Comparison of ENCODE assay signal across 8 cellular contexts in the genomic region with DNA sequence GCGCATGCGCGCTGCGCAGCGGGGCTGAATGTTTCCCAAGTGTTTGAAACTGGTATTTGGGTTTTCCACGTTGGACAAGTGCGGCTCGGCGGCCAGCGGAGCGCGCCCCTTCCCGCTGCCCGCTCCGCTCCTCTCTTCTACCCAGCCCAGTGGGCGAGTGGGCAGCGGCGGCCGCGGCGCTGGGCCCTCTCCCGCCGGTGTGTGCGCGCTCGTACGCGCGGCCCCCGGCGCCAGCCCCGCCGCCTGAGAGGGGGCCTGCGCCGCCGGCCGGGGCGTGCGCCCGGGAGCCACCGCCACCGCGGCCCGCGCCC. TPM values are rescaled to one million over a fixed set of nuclear protein-coding genes. Genes with fewer than 3 reads are reported as not detected.
DNase-seq lines count a peak whose midpoint lies in the region; ATAC-seq and TF ChIP-seq lines count a peak whose summit lies in the region.

TSS of gene ING1 (plus strand) at position 59 of the 311 bp plus-strand sequence. CDS start 450 bp downstream, outside the sequence.

- H3K36me3 ChIP-seq in OCI-LY1 (ENCODE audit: insufficient read depth, low read length) (no peaks in the 10 kb centered on the region; the same call in 1 of the 2 replicates), osteoblast (ENCODE audit: insufficient read depth, low read length) (no peaks in the 10 kb centered on the region)

- H4K20me1 ChIP-seq in OCI-LY1 (ENCODE audit: insufficient read depth, low read length) (peaks cover 8% of the 10 kb centered on the region; the same call in 1 of the 2 replicates), osteoblast (ENCODE audit: insufficient read depth, low read length) (peaks cover 12% of the 10 kb centered on the region)

- peak within 1 kb of the TSS; percentile 88 for H3K9ac ChIP-seq in OCI-LY1 (ENCODE audit: low read length)

- no peaks in the 10 kb centered on the region for H3K9me2 ChIP-seq in OCI-LY1 (ENCODE audit: low read depth, low read length)

- H3K4me2 ChIP-seq in OCI-LY1 (ENCODE audit: low read length) (peak within 1 kb of the TSS; percentile 86), osteoblast (ENCODE audit: insufficient read depth, low read length) (peak within 1 kb of the TSS; percentile 99)

- ATAC-seq in GM18868 (IDR thresholded peaks at IDR 0.05; ENCODE audit: unreplicated experiment): no peak
- ATAC-seq in HG03378 (IDR thresholded peaks at IDR 0.05; ENCODE audit: unreplicated experiment): no peak

- H3K4me1 ChIP-seq in OCI-LY1 (ENCODE audit: insufficient read depth, low read length, severe bottlenecking) (peaks cover 32% of the 10 kb centered on the region), osteoblast (ENCODE audit: insufficient read depth, low read length) (peaks cover 20% of the 10 kb centered on the region)

- peak; percentile 21 for DNase-seq in Caki2 (ENCODE audit: low read depth)
- DNase-seq in epithelial cell of esophagus (ENCODE audit: low read depth): no peak
- no peak for DNase-seq in osteoblast (ENCODE audit: insufficient read length, low spot score, missing footprints)
- DNase-seq in DMS79 (lab: John Stamatoyannopoulos, UW): no peak
- DNase-seq in activated CD4-positive, alpha-beta T cell treated with anti-CD3 and anti-CD28 coated beads for 4 hours: no peak

- in situ Hi-C loops in Caki2 (cut with HindIII; ENCODE audit: low pct_unique_long_range_greater_than_20kb, low sequenced_read_pairs): no loop called here

- H3K27ac ChIP-seq in OCI-LY1 (ENCODE audit: low read depth, low read length, poor library complexity, severe bottlenecking) (peak within 1 kb of the TSS; percentile 96), osteoblast (ENCODE audit: low read depth, low read length) (peak within 1 kb of the TSS; percentile 99)

- H3K4me3 ChIP-seq in OCI-LY1 (ENCODE audit: low read depth, low read length, poor library complexity, severe bottlenecking) (peak within 1 kb of the TSS; percentile 78), epithelial cell of esophagus (ENCODE audit: low read length) (peak within 1 kb of the TSS; percentile 90), osteoblast (ENCODE audit: insufficient read depth, low read length) (peak within 1 kb of the TSS; percentile 98)

- no peaks in the 10 kb centered on the region for H3K27me3 ChIP-seq in OCI-LY1 (ENCODE audit: insufficient read depth, low read length)
- H3K27me3 ChIP-seq in osteoblast (ENCODE audit: insufficient read depth, low read length): no peaks in the 10 kb centered on the region

- H3K9me3 ChIP-seq in OCI-LY1 (ENCODE audit: low read length) (no peaks in the 10 kb centered on the region), osteoblast (ENCODE audit: low read depth, low read length) (no peaks in the 10 kb centered on the region)

- TF ChIP-seq CTCF in OCI-LY1 (IDR thresholded peaks at IDR 0.05; ENCODE audit: low read length) (no peak), epithelial cell of esophagus (IDR thresholded peaks at IDR 0.05; ENCODE audit: insufficient read depth, low read depth, low read length, missing control alignments) (no peak), osteoblast (IDR thresholded peaks at IDR 0.05; ENCODE audit: extremely low read depth, low read depth, low read length) (no peak)

- H3F3A ChIP-seq in OCI-LY1 (ENCODE audit: insufficient read depth, low read length): no peaks in the 10 kb centered on the region; the same call in 1 of the 2 replicates

- peaks cover 33% of the 10 kb centered on the region for H3K79me2 ChIP-seq in OCI-LY1 (ENCODE audit: insufficient read depth, low read length)
- H3K79me2 ChIP-seq in osteoblast (ENCODE audit: insufficient read depth, low read length): peaks cover 40% of the 10 kb centered on the region

- no peak within 1 kb of the TSS for H2AFZ ChIP-seq in OCI-LY1 (ENCODE audit: low read length)
- H2AFZ ChIP-seq in osteoblast (ENCODE audit: low read length): peak within 1 kb of the TSS; percentile 96

RNA-seq across cellular contexts. Expression of gene ING1, which starts in this region (rescaled TPM):
- 8.1 and 13.7 TPM in 2 replicates for total RNA-seq in Caki2 (2014; rRNA removed; shearing (Covaris generic); ENCODE audit: low replicate concordance)
- 9.1 and 10.5 TPM in 2 replicates for total RNA-seq in osteoblast
